ENCODE assay signal across 10 cellular contexts in the genomic region with DNA sequence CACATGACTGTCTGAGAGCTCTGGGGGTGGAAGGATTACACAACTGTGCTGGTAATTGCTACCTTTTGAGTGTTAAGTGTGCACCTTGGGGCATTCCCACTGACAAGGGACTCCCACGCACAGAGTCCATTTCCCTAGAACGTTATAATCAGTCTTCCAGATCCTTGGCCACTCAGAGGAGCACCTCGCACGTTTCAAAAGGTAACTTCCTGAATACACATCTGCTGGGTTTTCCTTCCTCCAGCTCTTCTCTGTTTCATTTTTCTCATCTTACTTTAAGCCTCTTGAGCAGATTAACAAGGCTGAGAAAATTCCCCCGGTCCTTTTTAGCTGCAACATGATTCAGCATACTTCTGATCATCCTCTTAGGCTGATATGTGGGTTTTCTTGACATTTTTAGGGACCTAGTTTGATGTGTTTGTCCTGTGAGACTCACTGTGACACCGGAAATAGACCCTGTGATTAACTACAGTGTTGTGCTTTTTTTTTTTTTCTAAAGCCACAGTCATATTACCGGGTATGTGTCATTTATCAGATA.
DNase-seq lines count a peak whose midpoint lies in the region; ATAC-seq and FAIRE-seq lines count a peak whose summit lies in the region.
"Had no signal": no experiment of that assay in that cellular context is flagged by ENCODE, and none has a peak within 500 bp of the region (broad histone marks: within the 10 kb centered on the region; RNA-seq: fewer than 3 reads in every experiment).

No MANE protein-coding gene starts in this region.

- DNase-seq in GM18507 (ENCODE audit: extremely low spot score, insufficient read length, low read depth), result no peak
- peak; percentile 48 for DNase-seq in activated CD8-positive, alpha-beta memory T cell treated with anti-CD3 and anti-CD28 coated beads, Interleukin-2, amount 50 U/mL, for 4 hours
- peak; percentile 35 for DNase-seq in stimulated activated CD4-positive, alpha-beta T cell treated with anti-CD3 and anti-CD28 coated beads, Interleukin-1b, Interleukin-23, amount 100 ng/mL, for 48 hours
- DNase-seq in KG1 (lab: John Stamatoyannopoulos, UW), result no peak
- DNase-seq in SW 1271 (lab: John Stamatoyannopoulos, UW), result no peak
- no peak for DNase-seq in HT-29 (ENCODE audit: low spot score)
- DNase-seq in LoVo (ENCODE audit: low spot score), result no peak

- peak; percentile 31 for ATAC-seq in HG03097 (IDR thresholded peaks at IDR 0.05; ENCODE audit: low FRiP score, unreplicated experiment)
- ATAC-seq: HCT116, SK-N-SH treated with all-trans-retinoic acid at 6 μM for 48 hours had no signal

- peak; percentile 92 for FAIRE-seq in GM18507 (lab: Jason Lieb, UNC)

Comparison
In these comparisons a context has a peak if more than half of its experiments do, and no peak if none do; other contexts are left out.
1. DNase-seq: peak in activated CD8-positive, alpha-beta memory T cell treated with anti-CD3 and anti-CD28 coated beads, Interleukin-2, amount 50 U/mL, for 4 hours (single experiment) and stimulated activated CD4-positive, alpha-beta T cell treated with anti-CD3 and anti-CD28 coated beads, Interleukin-1b, Interleukin-23, amount 100 ng/mL, for 48 hours (single experiment); none in GM18507 (single experiment), KG1 (single experiment), SW 1271 (0 of 2), HT-29 (single experiment) and LoVo (single experiment).